In the genomic region with DNA sequence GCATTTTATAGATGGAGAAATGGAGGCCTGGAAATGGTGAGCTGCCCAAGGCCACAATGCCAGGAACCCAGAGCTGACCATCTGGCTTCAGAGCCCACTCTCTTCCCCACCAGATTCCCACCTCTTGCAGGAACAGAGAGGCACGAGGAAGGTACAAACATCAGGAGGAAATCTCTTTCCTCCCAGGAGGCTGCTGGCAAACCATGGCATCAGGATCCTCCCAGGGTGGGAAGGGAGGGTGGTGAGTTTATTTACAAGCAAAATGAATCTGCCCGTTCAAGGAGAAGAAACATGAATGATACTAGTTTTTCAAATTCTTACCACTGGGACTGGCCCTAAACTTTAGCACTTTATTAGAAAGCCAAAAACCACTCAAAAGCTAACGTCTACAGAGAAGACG, we compare ENCODE assay signal across 22 cellular contexts.
DNase-seq lines count a peak whose midpoint lies in the region; ATAC-seq and TF ChIP-seq lines count a peak whose summit lies in the region.
"Had no signal": no experiment of that assay in that cellular context is flagged by ENCODE, and none has a peak within 500 bp of the region (broad histone marks: within the 10 kb centered on the region; RNA-seq: fewer than 3 reads in every experiment).

No MANE protein-coding gene starts in this region.

- peaks cover 0 to 30% of the 10 kb centered on the region in 2 donors for H3K4me1 ChIP-seq in right atrium auricular region
- peaks cover 8 to 11% of the 10 kb centered on the region in 2 donors for H3K4me1 ChIP-seq in uterus
- H3K4me1 ChIP-seq: Caco-2 had no signal

- no peak for TF ChIP-seq CTCF in right atrium auricular region (IDR thresholded peaks at IDR 0.05)
- no peak for TF ChIP-seq CTCF in fibroblast of mammary gland (conservative IDR thresholded peaks at IDR 0.05; ENCODE audit: control insufficient read depth, insufficient read depth, low read depth, low read length)
- TF ChIP-seq CTCF in nephron (IDR thresholded peaks at IDR 0.05; ENCODE audit: unreplicated experiment in 3 of 3): no peak
- TF ChIP-seq CTCF in uterus (IDR thresholded peaks at IDR 0.05): no peak

- H3K9me3 ChIP-seq in right atrium auricular region: no peaks in the 10 kb centered on the region
- H3K9me3 ChIP-seq in uterus: no peaks in the 10 kb centered on the region
- H3K9me3 ChIP-seq: BLaER1, Caco-2 had no signal

- no peaks in the 10 kb centered on the region for H3K27me3 Mint-ChIP-seq in nephron (ENCODE audit: low read depth)

- H3K27ac Mint-ChIP-seq in nephron: peak overlapping the region in 2 of 3 experiments; percentile 86 to 92
- H3K27ac Mint-ChIP-seq: activated naive CD8-positive, alpha-beta T cell treated with anti-CD3 and anti-CD28 coated beads, Interleukin-2, amount 10 ng/mL, durations not matched to agents 7 days and 5 days; activated T-helper 2 cell treated with anti-CD3 and anti-CD28 coated beads, Interferon-gamma antibody, Interleukin-2, Interleukin-4, amounts not matched to agents 10 μg/mL and 5 μg/mL and 100 μg/mL, durations not matched to agents 14 hours and 24 hours and 36 hours; T-helper 17 cell had no signal

- H3K4me3 ChIP-seq in right atrium auricular region (no peak overlapping the region), fibroblast of mammary gland (ENCODE audit: control insufficient read depth, low read depth, low read length) (no peak overlapping the region), uterus (no peak overlapping the region)
- H3K4me3 ChIP-seq: BLaER1 had no signal

- peaks cover 6% of the 10 kb centered on the region for H3K36me3 Mint-ChIP-seq in nephron (ENCODE audit: low read depth)
- H3K36me3 Mint-ChIP-seq: activated naive CD8-positive, alpha-beta T cell treated with anti-CD3 and anti-CD28 coated beads, Interleukin-2, amount 10 ng/mL, durations not matched to agents 7 days and 5 days had no signal

- no peaks in the 10 kb centered on the region for H3K36me3 ChIP-seq in right atrium auricular region
- no peaks in the 10 kb centered on the region for H3K36me3 ChIP-seq in uterus

- no peak for TF ChIP-seq POLR2A in uterus (IDR thresholded peaks at IDR 0.05)

- peak overlapping the region in 2 of 3 experiments; percentile 28 to 29 for H3K4me3 Mint-ChIP-seq in nephron
- H3K4me3 Mint-ChIP-seq: activated naive CD8-positive, alpha-beta T cell treated with anti-CD3 and anti-CD28 coated beads, Interleukin-2, amount 10 ng/mL, durations not matched to agents 7 days and 5 days; neural crest cell; T-helper 17 cell had no signal

- DNase-seq in right atrium auricular region (ENCODE audit: low spot score): no peak
- DNase-seq in left ventricle myocardium superior: no peak
- peak; percentile 41 for DNase-seq in fibroblast of mammary gland (ENCODE audit: low read depth)
- no peak for DNase-seq in uterus
- no peak for DNase-seq in GOT3 (lab: John Stamatoyannopoulos, UW)
- no peak for DNase-seq in DMS 273 treated with DMSO at 0.1 percent for 48 hours (lab: John Stamatoyannopoulos, UW)
- no peak for DNase-seq in D341Med (ENCODE audit: low spot score)
- DNase-seq: activated CD8-positive, alpha-beta memory T cell treated with anti-CD3 and anti-CD28 coated beads, Interleukin-2, amount 50 U/mL, for 4 hours; activated naive CD8-positive, alpha-beta T cell treated with anti-CD3 and anti-CD28 coated beads, Interleukin-2, amount 10 ng/mL, durations not matched to agents 7 days and 5 days; Caco-2; foreskin melanocyte; KG1; MV-4-11; NCI-H1694 treated with DMSO at 0.1 percent for 48 hours; NCI-H2227 treated with DMSO at 0.1 percent for 48 hours; stimulated activated CD8-positive, alpha-beta memory T cell treated with anti-CD3 and anti-CD28 coated beads, Interleukin-4, amount 100 ng/mL, for 48 hours; T-helper 17 cell had no signal

- H3K27ac ChIP-seq in right atrium auricular region (peak overlapping the region; percentile 83 to 90), uterus (peak overlapping the region; percentile 84 to 98)
- H3K27ac ChIP-seq: BLaER1, VCaP had no signal

- no peaks in the 10 kb centered on the region for H3K27me3 ChIP-seq in right atrium auricular region
- H3K27me3 ChIP-seq in uterus: no peaks in the 10 kb centered on the region
- H3K27me3 ChIP-seq: BLaER1 had no signal

- intact Hi-C loops in left ventricle myocardium superior (cut with micrococcal nuclease) (no loop called here), uterus (cut with DNase I; ENCODE audit: low total_unique reads) (no loop called here)

- H3K9me3 Mint-ChIP-seq in nephron: no peaks in the 10 kb centered on the region
- H3K9me3 Mint-ChIP-seq: activated naive CD8-positive, alpha-beta T cell treated with anti-CD3 and anti-CD28 coated beads, Interleukin-2, amount 10 ng/mL, durations not matched to agents 7 days and 5 days; activated T-helper 2 cell treated with anti-CD3 and anti-CD28 coated beads, Interferon-gamma antibody, Interleukin-2, Interleukin-4, amounts not matched to agents 10 μg/mL and 5 μg/mL and 100 μg/mL, durations not matched to agents 14 hours and 24 hours and 36 hours; neural crest cell had no signal

- H3K4me1 Mint-ChIP-seq in nephron: peaks cover 68% of the 10 kb centered on the region
- H3K4me1 Mint-ChIP-seq: activated naive CD8-positive, alpha-beta T cell treated with anti-CD3 and anti-CD28 coated beads, Interleukin-2, amount 10 ng/mL, durations not matched to agents 7 days and 5 days; T-helper 17 cell had no signal

- no peak for ATAC-seq in left ventricle myocardium superior
- ATAC-seq: T-helper 17 cell had no signal
